In genomic region chr20:16119909-16120308, GRCh38 we compare ENCODE assay signal across 11 cellular contexts.
"Had no signal": no experiment of that assay in that cellular context is flagged by ENCODE, and none has a peak within 500 bp of the region (broad histone marks: within the 10 kb centered on the region; RNA-seq: fewer than 3 reads in every experiment).

No MANE protein-coding gene starts in this region.

- H2AFZ ChIP-seq: GM23248, GM23338 had no signal

- ATAC-seq: GM23338, HCT116 had no signal

- H3K4me2 ChIP-seq: GM23338 had no signal

- H3K9ac ChIP-seq: GM23248 had no signal

- H3K36me3 ChIP-seq: HAP-1 had no signal

- DNase-seq: GM23248, GOT3, H7, H9, HCEC 1CT, HFFc6 had no signal

- H3K9me3 ChIP-seq: HAP-1 had no signal

- H3K27ac ChIP-seq: GM23248 had no signal

- FAIRE-seq: H1, H54 had no signal

- H3K4me1 ChIP-seq: HAP-1 had no signal

- H3K4me3 ChIP-seq: GM23248, GM23338, HAP-1 had no signal
